Comparison of ENCODE assay signal across 26 cellular contexts in the genomic region with DNA sequence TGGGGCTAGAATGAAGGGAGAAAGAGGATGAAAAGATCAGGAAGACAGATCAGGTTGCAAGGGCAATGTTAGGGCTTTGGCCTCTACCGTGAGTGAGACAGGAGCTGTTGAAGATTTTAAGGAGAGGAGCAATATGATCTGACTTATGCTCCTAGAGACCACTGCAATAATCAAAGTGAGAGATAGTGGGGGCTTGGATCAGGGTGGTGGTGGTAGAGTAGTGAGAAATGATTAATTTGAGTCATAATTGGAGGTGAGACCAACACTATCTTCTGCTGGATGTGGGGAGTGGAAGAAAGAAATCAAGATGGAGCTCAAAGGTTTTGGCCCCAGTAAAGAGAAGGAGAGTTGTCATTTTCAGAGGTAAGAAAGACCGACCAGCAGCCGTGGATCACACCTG.
DNase-seq lines count a peak whose midpoint lies in the region; ATAC-seq, FAIRE-seq and TF ChIP-seq lines count a peak whose summit lies in the region.
"Had no signal": no experiment of that assay in that cellular context is flagged by ENCODE, and none has a peak within 500 bp of the region (broad histone marks: within the 10 kb centered on the region; RNA-seq: fewer than 3 reads in every experiment).

No MANE protein-coding gene starts in this region.

- peaks cover 91% of the 10 kb centered on the region for H3K4me1 ChIP-seq in HepG2 (ENCODE audit: insufficient read depth, low read length)
- peaks cover 0 to 37% (median 18%) of the 10 kb centered on the region in 4 donors for H3K4me1 ChIP-seq in right lobe of liver
- peaks cover 0 to 24% of the 10 kb centered on the region in 2 experiments; a peak in 4 of 5 replicates for H3K4me1 ChIP-seq in K562 (replicated peaks in 1 of 2; ENCODE audit: control insufficient read depth in 2 of 2, insufficient read depth in 2 of 2, low read length in 2 of 2)
- H3K4me1 ChIP-seq: BE2C, HAP-1 had no signal

- DNase-seq in HepG2 (ENCODE audit: low spot score) (no peak), right lobe of liver (no peak), K562 (ENCODE audit: extremely low read depth in 1 of 4, low spot score in 3 of 4) (no peak), HT-29 (ENCODE audit: low spot score) (no peak), retina (no peak)
- no peak for DNase-seq in activated naive CD8-positive, alpha-beta T cell treated with anti-CD3 and anti-CD28 coated beads, Interleukin-2, amount 50 U/mL, for 24 hours
- DNase-seq in stimulated activated effector memory CD8-positive, alpha-beta T cell treated with anti-CD3 and anti-CD28 coated beads, Interleukin-12 subunit alpha, Interleukin-12 subunit beta, amount 100 ng/mL, for 72 hours (ENCODE audit: low spot score in 2 of 2) = no peak
- DNase-seq in activated effector memory CD4-positive, alpha-beta T cell treated with Interleukin-2 at 50 U/mL for 16 hours = no peak
- DNase-seq: 8988T; ACHN; AML-193; BE2C; Calu3; CD4-positive, alpha-beta T cell; CD8-positive, alpha-beta memory T cell; DMS53; DMS79 treated with DMSO at 0.1 percent for 48 hours; GF-D8; GOT3; HFFc6 had no signal

- H3K36me3 Mint-ChIP-seq in activated naive CD8-positive, alpha-beta T cell treated with anti-CD3 and anti-CD28 coated beads, Interleukin-2, amount 50 U/mL, for 24 hours (ENCODE audit: low read depth) = no peaks in the 10 kb centered on the region
- no peaks in the 10 kb centered on the region for H3K36me3 Mint-ChIP-seq in stimulated activated effector memory CD8-positive, alpha-beta T cell treated with anti-CD3 and anti-CD28 coated beads, Interleukin-12 subunit alpha, Interleukin-12 subunit beta, amount 100 ng/mL, for 72 hours
- H3K36me3 Mint-ChIP-seq: CD14-positive monocyte had no signal

- H3K4me2 ChIP-seq in HepG2 (ENCODE audit: low read depth, low read length) (no peak overlapping the region), K562 (ENCODE audit: insufficient read depth, low read length) (no peak overlapping the region)
- H3K4me2 ChIP-seq: A549 had no signal

- BruUV-seq in HepG2 (replicated peaks; lab: Mats Ljungman, UMichigan) = no TSS peak
- no TSS peak for BruUV-seq in K562 (replicated peaks; lab: Mats Ljungman, UMichigan)

- POLR2A ChIA-PET in HepG2 (lab: Yijun Ruan, JAX) (interaction anchor here (1.5 to 2.5 kb wide), 2 partner anchors 18 to 164 kb away, joined by 3 to 24 read pairs; a partner anchor contains a TSS), K562 (lab: Yijun Ruan, JAX) (interaction anchor here (1.6 kb wide), 1 partner anchor 16 kb away, joined by 3 read pairs; no protein-coding TSS in a partner anchor)

- no peaks in the 10 kb centered on the region for H4K20me1 ChIP-seq in HepG2 (ENCODE audit: insufficient read depth, low read length)
- H4K20me1 ChIP-seq in K562 (replicated peaks; ENCODE audit: control insufficient read depth, insufficient read depth, low read length) = no peaks in the 10 kb centered on the region
- H4K20me1 ChIP-seq: BLaER1 treated with 17β-estradiol and CSF1 and Interleukin-3, amounts not matched to agents 10 nM and 100 nM had no signal

- H3K27me3 ChIP-seq in HepG2 (ENCODE audit: control insufficient read depth in 1 of 2, insufficient read depth in 2 of 2, low read length in 2 of 2) (no peaks in the 10 kb centered on the region), right lobe of liver (no peaks in the 10 kb centered on the region), K562 (ENCODE audit: control insufficient read depth in 2 of 2, insufficient read depth in 2 of 2, low read length in 2 of 2) (no peaks in the 10 kb centered on the region; a peak in 1 of 5 replicates)
- H3K27me3 ChIP-seq: BE2C; BLaER1 treated with 17β-estradiol and CSF1 and Interleukin-3, amounts not matched to agents 10 nM and 100 nM had no signal

- no peak for FAIRE-seq in HepG2 (lab: Jason Lieb, UNC)
- FAIRE-seq in K562 (lab: Jason Lieb, UNC) = no peak
- FAIRE-seq: A549, GM12892, H54 had no signal

- no peak overlapping the region; the same call in 1 of the 2 replicates for H3K9ac ChIP-seq in HepG2 (ENCODE audit: insufficient read depth, low read depth, low read length)
- H3K9ac ChIP-seq in K562 (ENCODE audit: insufficient read depth in 1 of 2, low read depth in 2 of 2, low read length in 2 of 2) = no peak overlapping the region
- H3K9ac ChIP-seq: BLaER1 treated with 17β-estradiol and CSF1 and Interleukin-3, amounts not matched to agents 10 nM and 100 nM had no signal

- H3K9me3 ChIP-seq in HepG2 (ENCODE audit: low read length) (no peaks in the 10 kb centered on the region), right lobe of liver (no peaks in the 10 kb centered on the region), K562 (replicated peaks; ENCODE audit: control insufficient read depth, insufficient read depth, low read depth, low read length) (no peaks in the 10 kb centered on the region)
- H3K9me3 ChIP-seq: A549, BE2C, HAP-1 had no signal

- H3K27me3 Mint-ChIP-seq in activated naive CD8-positive, alpha-beta T cell treated with anti-CD3 and anti-CD28 coated beads, Interleukin-2, amount 50 U/mL, for 24 hours = peaks cover 2% of the 10 kb centered on the region
- H3K27me3 Mint-ChIP-seq: CD4-positive, alpha-beta T cell had no signal

- H3K79me2 ChIP-seq in HepG2 (ENCODE audit: insufficient read depth, low read length) (peaks cover 11% of the 10 kb centered on the region), K562 (ENCODE audit: control insufficient read depth, insufficient read depth, low read length) (no peaks in the 10 kb centered on the region)

- ATAC-seq in HepG2 = no peak
- no peak for ATAC-seq in right lobe of liver
- peak; percentile 78 for ATAC-seq in activated naive CD8-positive, alpha-beta T cell treated with anti-CD3 and anti-CD28 coated beads, Interleukin-2, amount 50 U/mL, for 24 hours
- no peak for ATAC-seq in K562
- ATAC-seq in stimulated activated effector memory CD8-positive, alpha-beta T cell treated with anti-CD3 and anti-CD28 coated beads, Interleukin-12 subunit alpha, Interleukin-12 subunit beta, amount 100 ng/mL, for 72 hours = peak; percentile 48
- ATAC-seq: A549 had no signal

- H3K36me3 ChIP-seq in HepG2 (replicated peaks in 1 of 2; ENCODE audit: control insufficient read depth in 1 of 2, insufficient read depth in 2 of 2, low read length in 2 of 2) = no peaks in the 10 kb centered on the region
- H3K36me3 ChIP-seq in right lobe of liver = no peaks in the 10 kb centered on the region
- H3K36me3 ChIP-seq in K562 (ENCODE audit: control insufficient read depth, insufficient read depth, low read length) = no peaks in the 10 kb centered on the region
- H3K36me3 ChIP-seq: BE2C; BLaER1 treated with 17β-estradiol and CSF1 and Interleukin-3, amounts not matched to agents 10 nM and 100 nM; HAP-1 had no signal

- peaks cover 3% of the 10 kb centered on the region for H3K4me1 Mint-ChIP-seq in activated naive CD8-positive, alpha-beta T cell treated with anti-CD3 and anti-CD28 coated beads, Interleukin-2, amount 50 U/mL, for 24 hours
- no peaks in the 10 kb centered on the region for H3K4me1 Mint-ChIP-seq in stimulated activated effector memory CD8-positive, alpha-beta T cell treated with anti-CD3 and anti-CD28 coated beads, Interleukin-12 subunit alpha, Interleukin-12 subunit beta, amount 100 ng/mL, for 72 hours
- H3K4me1 Mint-ChIP-seq: CD8-positive, alpha-beta memory T cell had no signal

- in situ Hi-C loops in HepG2 (cut with HindIII; ENCODE audit: extremely low pct_ligation_motif_present, low pct_unique_long_range_greater_than_20kb) (no loop called here), K562 (cut with MboI) (no loop called here)

- TF ChIP-seq POLR2A in HepG2 (IDR thresholded peaks at IDR 0.05; ENCODE audit: insufficient read depth in 1 of 2, low read depth in 2 of 2, low read length in 2 of 2) (no peak), right lobe of liver (IDR thresholded peaks at IDR 0.05) (no peak), K562 (conservative IDR thresholded peaks at IDR 0.05) (no peak)

- no peak overlapping the region for H3K27ac Mint-ChIP-seq in activated naive CD8-positive, alpha-beta T cell treated with anti-CD3 and anti-CD28 coated beads, Interleukin-2, amount 50 U/mL, for 24 hours
- no peak overlapping the region for H3K27ac Mint-ChIP-seq in stimulated activated effector memory CD8-positive, alpha-beta T cell treated with anti-CD3 and anti-CD28 coated beads, Interleukin-12 subunit alpha, Interleukin-12 subunit beta, amount 100 ng/mL, for 72 hours
- H3K27ac Mint-ChIP-seq: CD4-positive, alpha-beta T cell; HFFc6 had no signal

- peak overlapping the region; percentile 95 for H3K27ac ChIP-seq in HepG2 (ENCODE audit: extremely low read length, insufficient read depth, low read length)
- H3K27ac ChIP-seq in right lobe of liver = no peak overlapping the region
- H3K27ac ChIP-seq in K562 (ENCODE audit: extremely low read depth, low read depth, low read length) = no peak overlapping the region
- H3K27ac ChIP-seq: BLaER1 treated with 17β-estradiol and CSF1 and Interleukin-3, amounts not matched to agents 10 nM and 100 nM had no signal

- CTCF ChIA-PET in HepG2 (lab: Yijun Ruan, JAX; ENCODE audit: low intra/inter-chr PET ratio, low total read pairs) (no interaction called here), K562 (lab: Yijun Ruan, JAX; ENCODE audit: low intra/inter-chr PET ratio) (no interaction called here)

- TF ChIP-seq CTCF in HepG2 (CRISPR knock-in tag; IDR thresholded peaks at IDR 0.05) (no peak), right lobe of liver (IDR thresholded peaks at IDR 0.05) (no peak), K562 (IDR thresholded peaks at IDR 0.05 in 2 of 3, conservative IDR thresholded peaks at IDR 0.05 in 1 of 3; ENCODE audit: insufficient read depth in 2 of 3, low read depth in 1 of 3, low read length in 3 of 3) (no peak)

- H3K9me3 Mint-ChIP-seq in activated naive CD8-positive, alpha-beta T cell treated with anti-CD3 and anti-CD28 coated beads, Interleukin-2, amount 50 U/mL, for 24 hours = peaks cover 8% of the 10 kb centered on the region
- H3K9me3 Mint-ChIP-seq in stimulated activated effector memory CD8-positive, alpha-beta T cell treated with anti-CD3 and anti-CD28 coated beads, Interleukin-12 subunit alpha, Interleukin-12 subunit beta, amount 100 ng/mL, for 72 hours = peaks cover 5% of the 10 kb centered on the region
- H3K9me3 Mint-ChIP-seq: CD4-positive, alpha-beta T cell; HFFc6 had no signal

- TF ChIP-seq EP300 in HepG2 (IDR thresholded peaks at IDR 0.05; ENCODE audit: low read depth in 2 of 2, low read length in 2 of 2) = no peak
- TF ChIP-seq EP300 in HepG2 (CRISPR knock-in tag; IDR thresholded peaks at IDR 0.05; ENCODE audit: borderline replicate concordance) = no peak
- no peak for TF ChIP-seq EP300 in K562 (IDR thresholded peaks at IDR 0.05; ENCODE audit: low read length)

- no peak for TF ChIP-seq RAD21 in HepG2 (CRISPR knock-in tag; IDR thresholded peaks at IDR 0.05)
- TF ChIP-seq RAD21 in K562 (CRISPR knock-in tag; conservative IDR thresholded peaks at IDR 0.05 in 1 of 2, IDR thresholded peaks at IDR 0.05 in 1 of 2) = no peak

- intact Hi-C loops in HepG2 (cut with micrococcal nuclease; ENCODE audit: unreplicated experiment) (no loop called here), right lobe of liver (cut with DNase I) (no loop called here), K562 (cut with micrococcal nuclease) (no loop called here)

- H3K4me3 ChIP-seq in HepG2 (replicated peaks in 1 of 3; ENCODE audit: insufficient read depth in 1 of 3, low read depth in 2 of 3, low read length in 3 of 3) (no peak overlapping the region), right lobe of liver (no peak overlapping the region), K562 (no peak overlapping the region)
- H3K4me3 ChIP-seq: A549; BLaER1 treated with 17β-estradiol and CSF1 and Interleukin-3, amounts not matched to agents 10 nM and 100 nM; HAP-1 had no signal

- H2AFZ ChIP-seq in HepG2 (ENCODE audit: low read length) = no peak overlapping the region
- H2AFZ ChIP-seq in K562 (ENCODE audit: low read depth, low read length) = 0 out of 2 replicates have a peak overlapping the region, but pooled peaks have one; percentile 12

- no peaks in the 10 kb centered on the region for H3K9me1 ChIP-seq in K562 (ENCODE audit: control insufficient read depth, insufficient read depth, low read length)

- no peak overlapping the region for H3K4me3 Mint-ChIP-seq in activated naive CD8-positive, alpha-beta T cell treated with anti-CD3 and anti-CD28 coated beads, Interleukin-2, amount 50 U/mL, for 24 hours
- H3K4me3 Mint-ChIP-seq in stimulated activated effector memory CD8-positive, alpha-beta T cell treated with anti-CD3 and anti-CD28 coated beads, Interleukin-12 subunit alpha, Interleukin-12 subunit beta, amount 100 ng/mL, for 72 hours = no peak overlapping the region
- H3K4me3 Mint-ChIP-seq: CD14-positive monocyte; CD4-positive, alpha-beta T cell; CD8-positive, alpha-beta memory T cell; HFFc6 had no signal

- 98% methylated on average over 3 of the region's 3 CpGs for WGBS in HepG2 (ENCODE audit: low lambda C conversion rate)
- WGBS in right lobe of liver (ENCODE audit: insufficient coverage, low coverage, low lambda C conversion rate, missing lambda C conversion rate) = 94% methylated on average over 3 of the region's 3 CpGs
- WGBS in K562 (ENCODE audit: insufficient coverage, low coverage, missing lambda C conversion rate) = 3% methylated on average over 3 of the region's 3 CpGs

Comparison
In these comparisons a context has a peak if more than half of its experiments do, and no peak if none do; other contexts are left out.
1. ATAC-seq: peak in activated naive CD8-positive, alpha-beta T cell treated with anti-CD3 and anti-CD28 coated beads, Interleukin-2, amount 50 U/mL, for 24 hours (single experiment) and stimulated activated effector memory CD8-positive, alpha-beta T cell treated with anti-CD3 and anti-CD28 coated beads, Interleukin-12 subunit alpha, Interleukin-12 subunit beta, amount 100 ng/mL, for 72 hours (single experiment); none in HepG2 (single experiment), right lobe of liver (0 of 4) and K562 (single experiment).